32 cellular contexts compared by ENCODE assay signal in the genomic region with DNA sequence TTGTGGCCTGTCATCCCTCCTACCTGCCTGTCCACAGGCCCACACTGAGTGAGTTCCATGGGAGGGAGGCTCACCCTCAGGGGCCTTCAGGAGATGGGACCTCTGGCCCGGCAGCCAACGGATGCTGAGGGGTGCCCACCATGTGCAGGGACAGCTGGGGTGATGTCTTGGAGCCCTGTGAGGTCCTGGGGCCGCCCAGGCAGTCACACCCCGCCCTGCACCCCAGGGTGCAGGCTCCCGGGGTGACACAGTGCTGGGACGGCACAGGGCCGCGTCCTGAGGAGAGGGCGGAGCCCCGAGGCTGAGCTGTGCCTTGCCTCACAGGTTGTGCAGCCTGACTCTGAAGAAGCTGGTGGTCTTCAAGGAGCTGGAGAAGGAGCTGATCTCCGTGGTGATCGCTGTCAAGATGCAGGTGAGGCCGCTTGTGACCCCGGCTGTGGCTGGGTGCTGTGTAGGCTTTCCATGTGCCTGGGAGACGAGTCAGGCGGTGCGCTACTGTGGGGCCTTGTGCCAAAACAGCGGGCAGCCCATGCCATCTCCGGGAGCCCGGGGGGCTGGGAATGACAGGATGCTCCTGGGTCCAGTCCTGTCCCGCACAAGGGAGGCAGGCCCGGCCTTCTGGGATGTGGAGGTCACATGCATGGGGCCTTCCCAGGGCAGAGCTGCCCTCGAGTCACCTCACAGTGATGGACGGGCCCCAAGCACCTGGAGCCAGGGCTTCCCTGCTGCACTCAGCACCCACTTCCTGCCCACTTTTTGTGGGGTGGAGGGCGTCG. TPM values are rescaled to one million over a fixed set of nuclear protein-coding genes. Genes with fewer than 3 reads are reported as not detected.
"Had no signal": no experiment of that assay in that cellular context is flagged by ENCODE, and none has a peak within 500 bp of the region (broad histone marks: within the 10 kb centered on the region; RNA-seq: fewer than 3 reads in every experiment).

No MANE protein-coding gene starts in this region.

- DNase-seq: activated CD4-positive, alpha-beta T cell treated with anti-CD3 and anti-CD28 coated beads for 1 hour; activated CD4-positive, alpha-beta T cell treated with anti-CD3 and anti-CD28 coated beads for 48 hours; activated CD4-positive, alpha-beta T cell treated with anti-CD3 and anti-CD28 coated beads, Interleukin-2, amount 50 U/mL, for 4 hours; activated CD4-positive, CD25-positive, alpha-beta regulatory T cell; activated CD8-positive, alpha-beta T cell treated with anti-CD3 and anti-CD28 coated beads for 36 hours; activated gamma-delta T cell treated with Interleukin-2 at 50 U/mL for 16 hours; activated naive CD4-positive, alpha-beta T cell treated with anti-CD3 and anti-CD28 coated beads, Interleukin-2, amount 10 ng/mL, durations not matched to agents 7 days and 5 days; activated naive CD8-positive, alpha-beta T cell treated with anti-CD3 and anti-CD28 coated beads, Interleukin-2, amount 50 U/mL, for 24 hours; activated T-cell treated with anti-CD3 and anti-CD28 coated beads for 4 hours; activated T-cell treated with anti-CD3 and anti-CD28 coated beads, Interleukin-2, amount 50 U/mL, for 4 hours; anterior cingulate cortex; cerebellar nuclear complex; Karpas-422; NCI-H1105; NCI-H1417 treated with DMSO at 0.1 percent for 48 hours; NCI-H1930; NCI-H2081 treated with DMSO at 0.1 percent for 48 hours; NCI-H226; NCI-H446 treated with DMSO at 0.1 percent for 48 hours; NCI-H524; NCI-H69; SIG-M5; SW 1271; T-helper 1 cell; T1000; WERI-Rb-1 had no signal

- H3K36me3 ChIP-seq: WERI-Rb-1 had no signal

- H3K9me3 Mint-ChIP-seq: activated naive CD8-positive, alpha-beta T cell treated with anti-CD3 and anti-CD28 coated beads, Interleukin-2, amount 50 U/mL, for 24 hours had no signal

- H3K27ac ChIP-seq: WERI-Rb-1 had no signal

- H3K27me3 Mint-ChIP-seq: activated CD8-positive, alpha-beta T cell treated with anti-CD3 and anti-CD28 coated beads for 36 hours; activated naive CD4-positive, alpha-beta T cell treated with anti-CD3 and anti-CD28 coated beads, Interleukin-2, amount 10 ng/mL, durations not matched to agents 7 days and 5 days; activated naive CD8-positive, alpha-beta T cell; activated naive CD8-positive, alpha-beta T cell treated with anti-CD3 and anti-CD28 coated beads, Interleukin-2, amount 50 U/mL, for 24 hours; brain had no signal

- H3K27ac Mint-ChIP-seq: activated CD8-positive, alpha-beta T cell treated with anti-CD3 and anti-CD28 coated beads for 36 hours; activated naive CD4-positive, alpha-beta T cell treated with anti-CD3 and anti-CD28 coated beads, Interleukin-2, amount 10 ng/mL, durations not matched to agents 7 days and 5 days; activated naive CD8-positive, alpha-beta T cell; activated naive CD8-positive, alpha-beta T cell treated with anti-CD3 and anti-CD28 coated beads, Interleukin-2, amount 50 U/mL, for 24 hours; activated T-helper 1 cell treated with anti-CD3 and anti-CD28 coated beads, Interleukin-12 subunit alpha, Interleukin-12 subunit beta, Interleukin-2, Interleukin-4 antibody, amounts not matched to agents 30 ng/mL and 10 ng/mL and 1 ng/mL, durations not matched to agents 14 hours and 24 hours and 36 hours had no signal

- ATAC-seq: activated CD8-positive, alpha-beta T cell treated with anti-CD3 and anti-CD28 coated beads for 36 hours; activated naive CD8-positive, alpha-beta T cell treated with anti-CD3 and anti-CD28 coated beads, Interleukin-2, amount 50 U/mL, for 24 hours; activated T-cell treated with anti-CD3 and anti-CD28 coated beads, Interleukin-2, amount 50 U/mL, for 4 hours; Panc1; Right ventricle myocardium inferior had no signal

- H3K4me3 Mint-ChIP-seq: activated CD8-positive, alpha-beta T cell treated with anti-CD3 and anti-CD28 coated beads for 36 hours; activated naive CD4-positive, alpha-beta T cell treated with anti-CD3 and anti-CD28 coated beads, Interleukin-2, amount 10 ng/mL, durations not matched to agents 7 days and 5 days; activated naive CD8-positive, alpha-beta T cell; activated naive CD8-positive, alpha-beta T cell treated with anti-CD3 and anti-CD28 coated beads, Interleukin-2, amount 50 U/mL, for 24 hours; activated T-cell treated with anti-CD3 and anti-CD28 coated beads, Interleukin-2, amount 50 U/mL, for 4 hours; activated T-helper 1 cell treated with anti-CD3 and anti-CD28 coated beads, Interleukin-12 subunit alpha, Interleukin-12 subunit beta, Interleukin-2, Interleukin-4 antibody, amounts not matched to agents 30 ng/mL and 10 ng/mL and 1 ng/mL, durations not matched to agents 14 hours and 24 hours and 36 hours; brain had no signal

- H3K36me3 Mint-ChIP-seq: activated naive CD4-positive, alpha-beta T cell treated with anti-CD3 and anti-CD28 coated beads, Interleukin-2, amount 10 ng/mL, durations not matched to agents 7 days and 5 days; activated naive CD8-positive, alpha-beta T cell had no signal

RNA-seq across cellular contexts. Expression of a gene that starts 50.0 kb away (rescaled TPM):
- total RNA-seq: RPMI7951 had no signal
